ENCODE assay signal across 1 cellular context in genomic region chr17:81484195-81484979, GRCh38.
TF ChIP-seq lines count a peak whose summit lies in the region.

No MANE protein-coding gene starts in this region.

TF ChIP-seq in HEK293, 187 proteins besides CTCF, POLR2A, EP300 and RAD21 (continued from another document and continues in another):
- TF ChIP-seq ZBTB6 (tag by site-specific recombination; IDR thresholded peaks at IDR 0.05) = peak; percentile 46
- no peak for TF ChIP-seq GFI1B (tag by site-specific recombination; IDR thresholded peaks at IDR 0.05)
- no peak for TF ChIP-seq ZNF521 (tag by site-specific recombination; IDR thresholded peaks at IDR 0.05)
- TF ChIP-seq ZNF664 (tag by site-specific recombination; IDR thresholded peaks at IDR 0.05) = no peak
- TF ChIP-seq ZNF768 (tag by site-specific recombination; IDR thresholded peaks at IDR 0.05) = no peak
- TF ChIP-seq ZNF394 (tag by site-specific recombination; IDR thresholded peaks at IDR 0.05; ENCODE audit: borderline replicate concordance) = peak; percentile 28; the same call in 1 of the 2 replicates
- no peak for TF ChIP-seq ZNF169 (tag by site-specific recombination; IDR thresholded peaks at IDR 0.05)
- TF ChIP-seq ZNF48 (tag by site-specific recombination; IDR thresholded peaks at IDR 0.05) = no peak
- TF ChIP-seq ZEB2 (tag by site-specific recombination; IDR thresholded peaks at IDR 0.05) = no peak; the same call in none of the 2 replicates
- TF ChIP-seq YY1 (tag by site-specific recombination; IDR thresholded peaks at IDR 0.05) = peak; percentile 71; the same call in 1 of the 2 replicates
- peak; percentile 52; the same call in 1 of the 2 replicates for TF ChIP-seq ZBTB20 (tag by site-specific recombination; IDR thresholded peaks at IDR 0.05)
- peak; percentile 31; the same call in 1 of the 2 replicates for TF ChIP-seq ZNF76 (tag by site-specific recombination; IDR thresholded peaks at IDR 0.05; ENCODE audit: borderline replicate concordance, low read depth)
- peak; percentile 65 for TF ChIP-seq ZNF600 (tag by site-specific recombination; IDR thresholded peaks at IDR 0.05)
- TF ChIP-seq ZNF398 (tag by site-specific recombination; IDR thresholded peaks at IDR 0.05) = no peak
- peak; percentile 78 for TF ChIP-seq SP3 (tag by site-specific recombination; IDR thresholded peaks at IDR 0.05)
- TF ChIP-seq ZNF629 (tag by site-specific recombination; IDR thresholded peaks at IDR 0.05) = 0 out of 2 replicates have a peak, but pooled peaks have one; percentile 15
- no peak for TF ChIP-seq TCF7L2 (IDR thresholded peaks at IDR 0.05; ENCODE audit: borderline replicate concordance, low read depth, low read length)
- no peak for TF ChIP-seq ZNF624 (tag by site-specific recombination; IDR thresholded peaks at IDR 0.05)
- peak; percentile 28; the same call in 1 of the 2 replicates for TF ChIP-seq SCRT2 (tag by site-specific recombination; IDR thresholded peaks at IDR 0.05)
- TF ChIP-seq ZNF514 (tag by site-specific recombination; IDR thresholded peaks at IDR 0.05) = no peak
- TF ChIP-seq KLF16 (tag by site-specific recombination; IDR thresholded peaks at IDR 0.05) = peak; percentile 34; the same call in 1 of the 2 replicates
- TF ChIP-seq SP2 (tag by site-specific recombination; IDR thresholded peaks at IDR 0.05) = peak; percentile 57
- TF ChIP-seq ZNF623 (tag by site-specific recombination; IDR thresholded peaks at IDR 0.05) = no peak
- no peak for TF ChIP-seq ZNF830 (tag by site-specific recombination; IDR thresholded peaks at IDR 0.05; ENCODE audit: low read depth)
- no peak for TF ChIP-seq ZNF544 (tag by site-specific recombination; IDR thresholded peaks at IDR 0.05)
- no peak for TF ChIP-seq ZNF133 (tag by site-specific recombination; IDR thresholded peaks at IDR 0.05)
- no peak for TF ChIP-seq ZNF18 (tag by site-specific recombination; IDR thresholded peaks at IDR 0.05)
- TF ChIP-seq ZNF114 (tag by site-specific recombination; IDR thresholded peaks at IDR 0.05) = no peak
- no peak for TF ChIP-seq ZNF324 (tag by site-specific recombination; IDR thresholded peaks at IDR 0.05)
- TF ChIP-seq TRIM28 (IDR thresholded peaks at IDR 0.05; ENCODE audit: borderline replicate concordance, low read length) = no peak
- TF ChIP-seq ZNF248 (tag by site-specific recombination; IDR thresholded peaks at IDR 0.05) = no peak
- 0 out of 2 replicates have a peak, but pooled peaks have one; percentile 29 for TF ChIP-seq INSM2 (tag by site-specific recombination; IDR thresholded peaks at IDR 0.05)
- TF ChIP-seq ZNF555 (tag by site-specific recombination; conservative IDR thresholded peaks at IDR 0.05) = no peak
- TF ChIP-seq ZBTB11 (tag by site-specific recombination; conservative IDR thresholded peaks at IDR 0.05; ENCODE audit: low read depth) = no peak
- TF ChIP-seq ZNF621 (tag by site-specific recombination; IDR thresholded peaks at IDR 0.05) = no peak
- no peak for TF ChIP-seq ZFP41 (tag by site-specific recombination; IDR thresholded peaks at IDR 0.05; ENCODE audit: borderline replicate concordance)
- TF ChIP-seq ZBTB10 (tag by site-specific recombination; IDR thresholded peaks at IDR 0.05) = peak; percentile 80
- TF ChIP-seq ZNF16 (tag by site-specific recombination; IDR thresholded peaks at IDR 0.05; ENCODE audit: low read depth) = no peak
- no peak for TF ChIP-seq ZNF626 (tag by site-specific recombination; IDR thresholded peaks at IDR 0.05)
- no peak for TF ChIP-seq ZNF24 (tag by site-specific recombination; IDR thresholded peaks at IDR 0.05)
- TF ChIP-seq ZNF26 (tag by site-specific recombination; IDR thresholded peaks at IDR 0.05) = no peak
- no peak for TF ChIP-seq ZNF311 (tag by site-specific recombination; IDR thresholded peaks at IDR 0.05; ENCODE audit: borderline replicate concordance)
- no peak for TF ChIP-seq KLF7 (tag by site-specific recombination; IDR thresholded peaks at IDR 0.05; ENCODE audit: borderline replicate concordance)
- no peak for TF ChIP-seq ZNF214 (tag by site-specific recombination; IDR thresholded peaks at IDR 0.05; ENCODE audit: borderline replicate concordance)
- no peak for TF ChIP-seq HOXC10 (CRISPR knock-in tag; IDR thresholded peaks at IDR 0.05)
- TF ChIP-seq BCL6B (tag by site-specific recombination; IDR thresholded peaks at IDR 0.05) = no peak
- TF ChIP-seq ZBTB1 (tag by site-specific recombination; IDR thresholded peaks at IDR 0.05) = no peak
- TF ChIP-seq ZNF654 (tag by site-specific recombination; IDR thresholded peaks at IDR 0.05; ENCODE audit: low read depth) = peak; percentile 43
- no peak for TF ChIP-seq ZNF488 (tag by site-specific recombination; IDR thresholded peaks at IDR 0.05)
